30 cellular contexts compared by ENCODE assay signal in genomic region chr16:23383881-23384280, GRCh38.
"Had no signal": no experiment of that assay in that cellular context is flagged by ENCODE, and none has a peak within 500 bp of the region (broad histone marks: within the 10 kb centered on the region; RNA-seq: fewer than 3 reads in every experiment).

No MANE protein-coding gene starts in this region.

- H3K27me3 Mint-ChIP-seq: dendritic cell treated with granulocyte-macrophage colony-stimulating factor and Interleukin-4, amounts not matched to agents 40 ng/mL and 50 ng/mL, for 4 days had no signal

- H3K27me3 ChIP-seq: colonic mucosa, esophagus muscularis mucosa, foreskin keratinocyte, gastroesophageal sphincter, heart left ventricle, hepatocyte, left lung, right atrium auricular region, stomach, tibial nerve, upper lobe of left lung, uterus had no signal

- H3K4me3 Mint-ChIP-seq: dendritic cell treated with granulocyte-macrophage colony-stimulating factor and Interleukin-4, amounts not matched to agents 40 ng/mL and 50 ng/mL, for 4 days; mesothelial cell of epicardium; naive B cell; natural killer cell treated with Interleukin-12 subunit alpha and Interleukin-12 subunit beta and Interleukin-15 and Interleukin-18, amount 100 ng/mL, for 72 hours; neural crest cell; stimulated activated effector memory CD8-positive, alpha-beta T cell treated with anti-CD3 and anti-CD28 coated beads, Interleukin-12 subunit alpha, Interleukin-12 subunit beta, amount 100 ng/mL, for 72 hours had no signal

- H3K9me3 ChIP-seq: colonic mucosa, esophagus muscularis mucosa, gastroesophageal sphincter, heart left ventricle, left lung, mucosa of descending colon, prostate gland, right atrium auricular region, stomach, thoracic aorta, tibial nerve, upper lobe of left lung, uterus had no signal

- H3K27ac Mint-ChIP-seq: dendritic cell treated with granulocyte-macrophage colony-stimulating factor and Interleukin-4, amounts not matched to agents 40 ng/mL and 50 ng/mL, for 4 days; mesothelial cell of epicardium; naive B cell; natural killer cell treated with Interleukin-12 subunit alpha and Interleukin-12 subunit beta and Interleukin-15 and Interleukin-18, amount 100 ng/mL, for 72 hours; stimulated activated effector memory CD8-positive, alpha-beta T cell treated with anti-CD3 and anti-CD28 coated beads, Interleukin-12 subunit alpha, Interleukin-12 subunit beta, amount 100 ng/mL, for 72 hours had no signal

- H3K27ac ChIP-seq: colonic mucosa, esophagus muscularis mucosa, foreskin keratinocyte, gastroesophageal sphincter, heart left ventricle, hepatocyte, left lung, parathyroid adenoma, right atrium auricular region, stomach, thoracic aorta, tibial nerve, upper lobe of left lung, uterus had no signal

- H3K4me2 ChIP-seq: hepatocyte, smooth muscle cell had no signal

- H3K4me1 Mint-ChIP-seq: mesothelial cell of epicardium; naive B cell; neural crest cell; stimulated activated effector memory CD8-positive, alpha-beta T cell treated with anti-CD3 and anti-CD28 coated beads, Interleukin-12 subunit alpha, Interleukin-12 subunit beta, amount 100 ng/mL, for 72 hours had no signal

- H3K4me3 ChIP-seq: colonic mucosa, esophagus muscularis mucosa, gastroesophageal sphincter, heart left ventricle, hepatocyte, left lung, mucosa of descending colon, prostate gland, right atrium auricular region, smooth muscle cell, stomach, thoracic aorta, tibial nerve, upper lobe of left lung, uterus had no signal

- H3K9ac ChIP-seq: parathyroid adenoma had no signal

- H3K79me2 ChIP-seq: hepatocyte, parathyroid adenoma had no signal

- H2AFZ ChIP-seq: hepatocyte, parathyroid adenoma had no signal

- ATAC-seq: foreskin keratinocyte; gastroesophageal sphincter; heart left ventricle; left cardiac atrium; left lung; mucosa of descending colon; natural killer cell treated with Interleukin-12 subunit alpha and Interleukin-12 subunit beta and Interleukin-15 and Interleukin-18, amount 100 ng/mL, for 72 hours; sciatic nerve; stimulated activated effector memory CD8-positive, alpha-beta T cell treated with anti-CD3 and anti-CD28 coated beads, Interleukin-12 subunit alpha, Interleukin-12 subunit beta, amount 100 ng/mL, for 72 hours had no signal

- H3K4me1 ChIP-seq: colonic mucosa, esophagus muscularis mucosa, foreskin keratinocyte, gastroesophageal sphincter, heart left ventricle, left lung, prostate gland, right atrium auricular region, stomach, tibial nerve, uterus had no signal

- H3K9me3 Mint-ChIP-seq: dendritic cell treated with granulocyte-macrophage colony-stimulating factor and Interleukin-4, amounts not matched to agents 40 ng/mL and 50 ng/mL, for 4 days; mesothelial cell of epicardium; naive B cell; natural killer cell treated with Interleukin-12 subunit alpha and Interleukin-12 subunit beta and Interleukin-15 and Interleukin-18, amount 100 ng/mL, for 72 hours; neural crest cell; stimulated activated effector memory CD8-positive, alpha-beta T cell treated with anti-CD3 and anti-CD28 coated beads, Interleukin-12 subunit alpha, Interleukin-12 subunit beta, amount 100 ng/mL, for 72 hours had no signal

- H3K36me3 ChIP-seq: colonic mucosa, prostate gland, thoracic aorta, uterus had no signal

- DNase-seq: colonic mucosa; effector CD8-positive, alpha-beta T cell; foreskin keratinocyte; heart left ventricle; left cardiac atrium; left lung; mesenchymal stem cell; naive B cell; stimulated activated CD4-positive, alpha-beta T cell treated with anti-CD3 and anti-CD28 coated beads, Interleukin-2, amount 100 ng/mL, for 24 hours; stimulated activated CD4-positive, alpha-beta T cell treated with anti-CD3 and anti-CD28 coated beads, Interleukin-4, amount 100 ng/mL, for 24 hours; stimulated activated naive CD4-positive, alpha-beta T cell treated with Interleukin-2 at 50 U/mL for 16 hours; stomach; upper lobe of left lung; uterus had no signal
